In the genomic region with DNA sequence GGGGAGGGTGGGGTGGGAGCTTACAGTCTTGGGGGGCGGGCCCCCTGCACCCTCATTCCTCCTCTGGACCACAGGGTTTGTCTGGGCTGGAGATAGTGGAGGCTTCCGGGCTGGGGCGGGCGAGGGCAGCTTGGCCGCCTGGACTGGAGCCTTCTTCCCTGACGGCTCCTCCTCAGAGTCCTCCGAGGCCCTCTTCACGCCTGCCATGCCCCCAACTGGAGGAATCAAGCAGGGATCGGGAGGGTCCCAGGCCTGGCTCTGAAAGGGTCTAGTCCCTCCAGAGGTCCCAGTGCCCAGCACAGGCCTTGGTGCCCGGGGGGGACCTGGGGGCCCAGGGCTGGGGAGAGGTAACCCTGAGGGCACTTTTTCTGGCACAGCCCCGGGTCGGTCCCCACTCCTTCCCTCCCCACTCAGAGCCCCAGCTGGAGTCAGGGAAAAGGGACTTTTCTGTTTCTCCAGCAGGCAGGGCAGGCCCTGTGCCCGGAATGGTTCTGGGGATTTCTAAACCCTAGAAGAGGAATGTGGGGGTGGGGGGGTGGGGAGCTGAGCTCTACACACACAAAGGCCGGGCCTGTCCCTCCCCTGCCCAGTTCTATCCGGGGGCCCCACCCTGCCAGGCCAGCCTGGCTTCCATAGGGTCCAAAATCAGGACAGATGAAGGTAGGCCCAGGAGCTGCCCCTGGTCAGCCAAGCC, we compare ENCODE assay signal across 1 cellular context.
TF ChIP-seq lines count a peak whose summit lies in the region.

No MANE protein-coding gene starts in this region.

TF ChIP-seq in SK-N-SH, 30 proteins besides CTCF, POLR2A, EP300 and RAD21 (continued from another document):
- TF ChIP-seq, protein P1, sequence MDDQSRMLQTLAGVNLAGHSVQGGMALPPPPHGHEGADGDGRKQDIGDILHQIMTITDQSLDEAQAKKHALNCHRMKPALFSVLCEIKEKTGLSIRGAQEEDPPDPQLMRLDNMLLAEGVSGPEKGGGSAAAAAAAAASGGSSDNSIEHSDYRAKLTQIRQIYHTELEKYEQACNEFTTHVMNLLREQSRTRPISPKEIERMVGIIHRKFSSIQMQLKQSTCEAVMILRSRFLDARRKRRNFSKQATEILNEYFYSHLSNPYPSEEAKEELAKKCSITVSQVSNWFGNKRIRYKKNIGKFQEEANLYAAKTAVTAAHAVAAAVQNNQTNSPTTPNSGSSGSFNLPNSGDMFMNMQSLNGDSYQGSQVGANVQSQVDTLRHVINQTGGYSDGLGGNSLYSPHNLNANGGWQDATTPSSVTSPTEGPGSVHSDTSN (IDR thresholded peaks at IDR 0.05), result no peak
- TF ChIP-seq TEAD4 (IDR thresholded peaks at IDR 0.05; ENCODE audit: borderline replicate concordance, insufficient read depth), result no peak
- no peak for TF ChIP-seq RXRA (IDR thresholded peaks at IDR 0.05; ENCODE audit: borderline replicate concordance, low read depth)
- no peak for TF ChIP-seq JUND (IDR thresholded peaks at IDR 0.05)
- no peak for TF ChIP-seq USF2 (IDR thresholded peaks at IDR 0.05; ENCODE audit: borderline replicate concordance, low read depth, low read length)
- TF ChIP-seq NRF1 (IDR thresholded peaks at IDR 0.05; ENCODE audit: low read depth, low read length), result no peak
- TF ChIP-seq YY1 (IDR thresholded peaks at IDR 0.05; ENCODE audit: low read depth), result no peak
- TF ChIP-seq SIN3A (IDR thresholded peaks at IDR 0.05; ENCODE audit: borderline replicate concordance, low read depth, low read length), result no peak
- TF ChIP-seq FOXM1 (IDR thresholded peaks at IDR 0.05; ENCODE audit: low read depth), result no peak
TF ChIP-seq in SK-N-SH: peak in this region for 0.
